1 cellular context compared by ENCODE assay signal in genomic region chr9:97918641-97919040, GRCh38.
TF ChIP-seq lines count a peak whose summit lies in the region.

No MANE protein-coding gene starts in this region.

TF ChIP-seq in K562, 482 proteins besides CTCF, POLR2A, EP300 and RAD21 (continues in another document):
- no peak for TF ChIP-seq POLR2H (tag; IDR thresholded peaks at IDR 0.05; ENCODE audit: low read depth)
- TF ChIP-seq MYBL2 (IDR thresholded peaks at IDR 0.05; ENCODE audit: low read depth) = no peak
- no peak for TF ChIP-seq MYBL2 (CRISPR knock-in tag; IDR thresholded peaks at IDR 0.05; ENCODE audit: borderline replicate concordance)
- TF ChIP-seq, protein P1, sequence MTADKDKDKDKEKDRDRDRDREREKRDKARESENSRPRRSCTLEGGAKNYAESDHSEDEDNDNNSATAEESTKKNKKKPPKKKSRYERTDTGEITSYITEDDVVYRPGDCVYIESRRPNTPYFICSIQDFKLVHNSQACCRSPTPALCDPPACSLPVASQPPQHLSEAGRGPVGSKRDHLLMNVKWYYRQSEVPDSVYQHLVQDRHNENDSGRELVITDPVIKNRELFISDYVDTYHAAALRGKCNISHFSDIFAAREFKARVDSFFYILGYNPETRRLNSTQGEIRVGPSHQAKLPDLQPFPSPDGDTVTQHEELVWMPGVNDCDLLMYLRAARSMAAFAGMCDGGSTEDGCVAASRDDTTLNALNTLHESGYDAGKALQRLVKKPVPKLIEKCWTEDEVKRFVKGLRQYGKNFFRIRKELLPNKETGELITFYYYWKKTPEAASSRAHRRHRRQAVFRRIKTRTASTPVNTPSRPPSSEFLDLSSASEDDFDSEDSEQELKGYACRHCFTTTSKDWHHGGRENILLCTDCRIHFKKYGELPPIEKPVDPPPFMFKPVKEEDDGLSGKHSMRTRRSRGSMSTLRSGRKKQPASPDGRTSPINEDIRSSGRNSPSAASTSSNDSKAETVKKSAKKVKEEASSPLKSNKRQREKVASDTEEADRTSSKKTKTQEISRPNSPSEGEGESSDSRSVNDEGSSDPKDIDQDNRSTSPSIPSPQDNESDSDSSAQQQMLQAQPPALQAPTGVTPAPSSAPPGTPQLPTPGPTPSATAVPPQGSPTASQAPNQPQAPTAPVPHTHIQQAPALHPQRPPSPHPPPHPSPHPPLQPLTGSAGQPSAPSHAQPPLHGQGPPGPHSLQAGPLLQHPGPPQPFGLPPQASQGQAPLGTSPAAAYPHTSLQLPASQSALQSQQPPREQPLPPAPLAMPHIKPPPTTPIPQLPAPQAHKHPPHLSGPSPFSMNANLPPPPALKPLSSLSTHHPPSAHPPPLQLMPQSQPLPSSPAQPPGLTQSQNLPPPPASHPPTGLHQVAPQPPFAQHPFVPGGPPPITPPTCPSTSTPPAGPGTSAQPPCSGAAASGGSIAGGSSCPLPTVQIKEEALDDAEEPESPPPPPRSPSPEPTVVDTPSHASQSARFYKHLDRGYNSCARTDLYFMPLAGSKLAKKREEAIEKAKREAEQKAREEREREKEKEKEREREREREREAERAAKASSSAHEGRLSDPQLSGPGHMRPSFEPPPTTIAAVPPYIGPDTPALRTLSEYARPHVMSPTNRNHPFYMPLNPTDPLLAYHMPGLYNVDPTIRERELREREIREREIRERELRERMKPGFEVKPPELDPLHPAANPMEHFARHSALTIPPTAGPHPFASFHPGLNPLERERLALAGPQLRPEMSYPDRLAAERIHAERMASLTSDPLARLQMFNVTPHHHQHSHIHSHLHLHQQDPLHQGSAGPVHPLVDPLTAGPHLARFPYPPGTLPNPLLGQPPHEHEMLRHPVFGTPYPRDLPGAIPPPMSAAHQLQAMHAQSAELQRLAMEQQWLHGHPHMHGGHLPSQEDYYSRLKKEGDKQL (CRISPR knock-in tag; IDR thresholded peaks at IDR 0.05; ENCODE audit: borderline replicate concordance) = no peak
- peak; percentile 65; the same call in 1 of the 2 replicates for TF ChIP-seq SMARCE1 (IDR thresholded peaks at IDR 0.05)
- TF ChIP-seq TGIF2 (CRISPR knock-in tag; IDR thresholded peaks at IDR 0.05) = no peak
- TF ChIP-seq ARID1B (IDR thresholded peaks at IDR 0.05) = peak; percentile 63
- TF ChIP-seq, protein P2, sequence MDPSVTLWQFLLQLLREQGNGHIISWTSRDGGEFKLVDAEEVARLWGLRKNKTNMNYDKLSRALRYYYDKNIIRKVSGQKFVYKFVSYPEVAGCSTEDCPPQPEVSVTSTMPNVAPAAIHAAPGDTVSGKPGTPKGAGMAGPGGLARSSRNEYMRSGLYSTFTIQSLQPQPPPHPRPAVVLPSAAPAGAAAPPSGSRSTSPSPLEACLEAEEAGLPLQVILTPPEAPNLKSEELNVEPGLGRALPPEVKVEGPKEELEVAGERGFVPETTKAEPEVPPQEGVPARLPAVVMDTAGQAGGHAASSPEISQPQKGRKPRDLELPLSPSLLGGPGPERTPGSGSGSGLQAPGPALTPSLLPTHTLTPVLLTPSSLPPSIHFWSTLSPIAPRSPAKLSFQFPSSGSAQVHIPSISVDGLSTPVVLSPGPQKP (CRISPR knock-in tag; IDR thresholded peaks at IDR 0.05) = no peak
- 0 out of 2 replicates have a peak, but pooled peaks have one; percentile 35 for TF ChIP-seq PML (IDR thresholded peaks at IDR 0.05; ENCODE audit: low read length)
- TF ChIP-seq, protein P3, sequence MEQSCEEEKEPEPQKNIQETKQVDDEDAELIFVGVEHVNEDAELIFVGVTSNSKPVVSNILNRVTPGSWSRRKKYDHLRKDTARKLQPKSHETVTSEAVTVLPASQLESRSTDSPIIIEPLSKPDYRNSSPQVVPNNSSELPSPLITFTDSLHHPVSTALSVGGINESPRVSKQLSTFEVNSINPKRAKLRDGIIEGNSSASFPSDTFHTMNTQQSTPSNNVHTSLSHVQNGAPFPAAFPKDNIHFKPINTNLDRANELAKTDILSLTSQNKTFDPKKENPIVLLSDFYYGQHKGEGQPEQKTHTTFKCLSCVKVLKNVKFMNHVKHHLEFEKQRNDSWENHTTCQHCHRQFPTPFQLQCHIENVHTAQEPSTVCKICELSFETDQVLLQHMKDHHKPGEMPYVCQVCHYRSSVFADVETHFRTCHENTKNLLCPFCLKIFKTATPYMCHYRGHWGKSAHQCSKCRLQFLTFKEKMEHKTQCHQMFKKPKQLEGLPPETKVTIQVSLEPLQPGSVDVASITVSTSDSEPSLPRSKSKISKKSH (CRISPR knock-in tag; IDR thresholded peaks at IDR 0.05) = no peak
- TF ChIP-seq ATF3 (IDR thresholded peaks at IDR 0.05) = 0 out of 2 replicates have a peak, but pooled peaks have one; percentile 7
- TF ChIP-seq ATF3 (CRISPR knock-in tag; conservative IDR thresholded peaks at IDR 0.05) = no peak
- no peak for TF ChIP-seq ZC3H8 (IDR thresholded peaks at IDR 0.05)
- no peak for TF ChIP-seq ZBTB8A (IDR thresholded peaks at IDR 0.05; ENCODE audit: partially characterized antibody)
- TF ChIP-seq HNRNPK (IDR thresholded peaks at IDR 0.05; ENCODE audit: low read depth, low read length, poor library complexity, severe bottlenecking) = no peak
- TF ChIP-seq DPF2 (IDR thresholded peaks at IDR 0.05) = peak; percentile 65
- no peak for TF ChIP-seq ZNF23 (CRISPR knock-in tag; IDR thresholded peaks at IDR 0.05)
- TF ChIP-seq ZNF41 (CRISPR knock-in tag; conservative IDR thresholded peaks at IDR 0.05) = no peak
- 0 out of 2 replicates have a peak, but pooled peaks have one; percentile 21 for TF ChIP-seq ATF7 (IDR thresholded peaks at IDR 0.05)
- no peak for TF ChIP-seq ETS2 (tag; IDR thresholded peaks at IDR 0.05; ENCODE audit: borderline replicate concordance, poor library complexity, severe bottlenecking)
- TF ChIP-seq SMARCA4 (IDR thresholded peaks at IDR 0.05) = peak; percentile 40; the same call in 1 of the 2 replicates
- TF ChIP-seq, protein P4, sequence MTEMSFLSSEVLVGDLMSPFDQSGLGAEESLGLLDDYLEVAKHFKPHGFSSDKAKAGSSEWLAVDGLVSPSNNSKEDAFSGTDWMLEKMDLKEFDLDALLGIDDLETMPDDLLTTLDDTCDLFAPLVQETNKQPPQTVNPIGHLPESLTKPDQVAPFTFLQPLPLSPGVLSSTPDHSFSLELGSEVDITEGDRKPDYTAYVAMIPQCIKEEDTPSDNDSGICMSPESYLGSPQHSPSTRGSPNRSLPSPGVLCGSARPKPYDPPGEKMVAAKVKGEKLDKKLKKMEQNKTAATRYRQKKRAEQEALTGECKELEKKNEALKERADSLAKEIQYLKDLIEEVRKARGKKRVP (CRISPR knock-in tag; IDR thresholded peaks at IDR 0.05) = no peak
- no peak for TF ChIP-seq ZNF764 (CRISPR knock-in tag; IDR thresholded peaks at IDR 0.05; ENCODE audit: low read depth)
- TF ChIP-seq PYGO2 (tag; IDR thresholded peaks at IDR 0.05) = no peak
- no peak for TF ChIP-seq SP2 (IDR thresholded peaks at IDR 0.05; ENCODE audit: extremely low read depth, low read depth, low read length, poor library complexity, severe bottlenecking)
- TF ChIP-seq PHF21A (IDR thresholded peaks at IDR 0.05; ENCODE audit: borderline replicate concordance, low read depth) = no peak
- TF ChIP-seq, protein P5, sequence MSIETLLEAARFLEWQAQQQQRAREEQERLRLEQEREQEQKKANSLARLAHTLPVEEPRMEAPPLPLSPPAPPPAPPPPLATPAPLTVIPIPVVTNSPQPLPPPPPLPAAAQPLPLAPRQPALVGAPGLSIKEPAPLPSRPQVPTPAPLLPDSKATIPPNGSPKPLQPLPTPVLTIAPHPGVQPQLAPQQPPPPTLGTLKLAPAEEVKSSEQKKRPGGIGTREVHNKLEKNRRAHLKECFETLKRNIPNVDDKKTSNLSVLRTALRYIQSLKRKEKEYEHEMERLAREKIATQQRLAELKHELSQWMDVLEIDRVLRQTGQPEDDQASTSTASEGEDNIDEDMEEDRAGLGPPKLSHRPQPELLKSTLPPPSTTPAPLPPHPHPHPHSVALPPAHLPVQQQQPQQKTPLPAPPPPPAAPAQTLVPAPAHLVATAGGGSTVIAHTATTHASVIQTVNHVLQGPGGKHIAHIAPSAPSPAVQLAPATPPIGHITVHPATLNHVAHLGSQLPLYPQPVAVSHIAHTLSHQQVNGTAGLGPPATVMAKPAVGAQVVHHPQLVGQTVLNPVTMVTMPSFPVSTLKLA (conservative IDR thresholded peaks at IDR 0.05) = 0 out of 4 replicates have a peak, but pooled peaks of 1 of the 2 experiments have one; percentile 16
- TF ChIP-seq ZNF316 (IDR thresholded peaks at IDR 0.05) = no peak
- TF ChIP-seq CC2D1A (IDR thresholded peaks at IDR 0.05) = no peak
- TF ChIP-seq CHD7 (IDR thresholded peaks at IDR 0.05; ENCODE audit: low read depth, low read length) = no peak
- TF ChIP-seq ZNF347 (CRISPR knock-in tag; IDR thresholded peaks at IDR 0.05; ENCODE audit: low read depth) = no peak
- no peak for TF ChIP-seq HDAC6 (IDR thresholded peaks at IDR 0.05; ENCODE audit: low read depth, low read length)
- TF ChIP-seq FOXA1 (IDR thresholded peaks at IDR 0.05; ENCODE audit: borderline replicate concordance) = no peak
- no peak for TF ChIP-seq ZNF586 (CRISPR knock-in tag; conservative IDR thresholded peaks at IDR 0.05)
- no peak for TF ChIP-seq KDM5B (IDR thresholded peaks at IDR 0.05; ENCODE audit: insufficient replicate concordance, low read depth, low read length)
